In genomic region chr1:168135982-168136708, GRCh38 we compare ENCODE assay signal across 8 cellular contexts. TPM values are rescaled to one million over a fixed set of nuclear protein-coding genes. Genes with fewer than 3 reads are reported as not detected.
DNase-seq lines count a peak whose midpoint lies in the region; ATAC-seq and TF ChIP-seq lines count a peak whose summit lies in the region.

No MANE protein-coding gene starts in this region.

- peak overlapping the region; percentile 83 for H3K4me3 Mint-ChIP-seq in Calu3 (ENCODE audit: low read depth, unreplicated experiment)
- peak overlapping the region; percentile 64 for H3K4me3 Mint-ChIP-seq in activated CD8-positive, alpha-beta memory T cell treated with anti-CD3 and anti-CD28 coated beads, Interleukin-2, amount 10 ng/mL, durations not matched to agents 7 days and 5 days

- H3K4me3 ChIP-seq in HUES6 (ENCODE audit: low read depth, low read length) (peak overlapping the region; percentile 77), gastroesophageal sphincter (peak overlapping the region; percentile 67 to 82), parathyroid adenoma (ENCODE audit: low read depth, low read length) (peak overlapping the region; percentile 66)

- H3K4me2 ChIP-seq in parathyroid adenoma (ENCODE audit: low read length): peak overlapping the region; percentile 78

- H3K4me1 ChIP-seq in HUES6 (ENCODE audit: control insufficient read depth, insufficient read depth, low read length) (peaks cover 14% of the 10 kb centered on the region), gastroesophageal sphincter (peaks cover 0 to 37% (median 10%) of the 10 kb centered on the region in 3 donors), parathyroid adenoma (no peaks in the 10 kb centered on the region)

- TF ChIP-seq POLR2A in gastroesophageal sphincter (IDR thresholded peaks at IDR 0.05): no peak

- WGBS in gastroesophageal sphincter (ENCODE audit: low coverage in 1 of 2), 2 donors: 0 to 3% methylated on average over 6 to 7 of the region's 61 CpGs

- H3K9ac ChIP-seq in HUES6 (ENCODE audit: low read length) (peak overlapping the region; percentile 57), parathyroid adenoma (no peak overlapping the region)

- BruUV-seq in Calu3 (replicated peaks; lab: Mats Ljungman, UMichigan): no TSS peak

- H3K79me2 ChIP-seq in parathyroid adenoma: no peaks in the 10 kb centered on the region

- peaks cover 12% of the 10 kb centered on the region for H3K36me3 Mint-ChIP-seq in Calu3 (ENCODE audit: insufficient read depth, unreplicated experiment)
- H3K36me3 Mint-ChIP-seq in activated CD8-positive, alpha-beta memory T cell treated with anti-CD3 and anti-CD28 coated beads, Interleukin-2, amount 10 ng/mL, durations not matched to agents 7 days and 5 days: peaks cover 3% of the 10 kb centered on the region

- CTCF ChIA-PET in Calu3 (lab: Charles Lee): interaction anchor here (0.8 kb wide), 1 partner anchor 99 kb away, joined by 3 read pairs; no protein-coding TSS in a partner anchor
- CTCF ChIA-PET in activated CD8-positive, alpha-beta memory T cell treated with anti-CD3 and anti-CD28 coated beads, Interleukin-2, amount 10 ng/mL, durations not matched to agents 7 days and 5 days (lab: Charles Lee): interaction anchor here (2.9 kb wide), 1 partner anchor 10 kb away, joined by 10 read pairs; no protein-coding TSS in a partner anchor

- TF ChIP-seq EP300 in gastroesophageal sphincter (IDR thresholded peaks at IDR 0.05): no peak

- peaks cover 14% of the 10 kb centered on the region for H3K27me3 Mint-ChIP-seq in Calu3 (ENCODE audit: unreplicated experiment)
- peaks cover 49% of the 10 kb centered on the region for H3K27me3 Mint-ChIP-seq in activated CD8-positive, alpha-beta memory T cell treated with anti-CD3 and anti-CD28 coated beads, Interleukin-2, amount 10 ng/mL, durations not matched to agents 7 days and 5 days

- ATAC-seq in activated CD8-positive, alpha-beta memory T cell treated with anti-CD3 and anti-CD28 coated beads, Interleukin-2, amount 10 ng/mL, durations not matched to agents 7 days and 5 days: peak; percentile 74
- ATAC-seq in gastroesophageal sphincter (peak; percentile 45), HG03139 (IDR thresholded peaks at IDR 0.05; ENCODE audit: unreplicated experiment) (no peak), GM18858 (IDR thresholded peaks at IDR 0.05; ENCODE audit: unreplicated experiment) (no peak)

- intact Hi-C loops in Calu3 (cut with micrococcal nuclease; ENCODE audit: unreplicated experiment): no loop called here

- peaks cover 9% of the 10 kb centered on the region for H3K4me1 Mint-ChIP-seq in Calu3 (ENCODE audit: low read depth, unreplicated experiment)
- H3K4me1 Mint-ChIP-seq in activated CD8-positive, alpha-beta memory T cell treated with anti-CD3 and anti-CD28 coated beads, Interleukin-2, amount 10 ng/mL, durations not matched to agents 7 days and 5 days: peaks cover 12% of the 10 kb centered on the region

- peak; percentile 38 for DNase-seq in Calu3
- DNase-seq in activated CD8-positive, alpha-beta memory T cell treated with anti-CD3 and anti-CD28 coated beads, Interleukin-2, amount 10 ng/mL, durations not matched to agents 7 days and 5 days: no peak
- no peak for DNase-seq in RPMI8226

- H3K27ac Mint-ChIP-seq in Calu3 (ENCODE audit: unreplicated experiment): no peak overlapping the region
- no peak overlapping the region for H3K27ac Mint-ChIP-seq in activated CD8-positive, alpha-beta memory T cell treated with anti-CD3 and anti-CD28 coated beads, Interleukin-2, amount 10 ng/mL, durations not matched to agents 7 days and 5 days

- H3K27ac ChIP-seq in HUES6 (ENCODE audit: low read depth, low read length) (no peak overlapping the region), gastroesophageal sphincter (peak overlapping the region in 3 of 4 donors; percentile 82 to 91 (median 84)), parathyroid adenoma (no peak overlapping the region)

- TF ChIP-seq CTCF in Calu3 (IDR thresholded peaks at IDR 0.05; ENCODE audit: unreplicated experiment) (no peak), gastroesophageal sphincter (IDR thresholded peaks at IDR 0.05) (no peak), parathyroid adenoma (IDR thresholded peaks at IDR 0.05) (no peak)

- H2AFZ ChIP-seq in parathyroid adenoma: peak overlapping the region; percentile 76

- H3K36me3 ChIP-seq in HUES6 (ENCODE audit: control insufficient read depth, insufficient read depth, low read length) (no peaks in the 10 kb centered on the region), gastroesophageal sphincter (no peaks in the 10 kb centered on the region), parathyroid adenoma (ENCODE audit: control insufficient read depth, insufficient read depth, low read length) (no peaks in the 10 kb centered on the region)

- peaks cover 27% of the 10 kb centered on the region for H3K27me3 ChIP-seq in HUES6 (ENCODE audit: control insufficient read depth, insufficient read depth, low read length)
- no peaks in the 10 kb centered on the region for H3K27me3 ChIP-seq in gastroesophageal sphincter
- H3K27me3 ChIP-seq in parathyroid adenoma (ENCODE audit: control insufficient read depth, insufficient read depth, low read length): no peaks in the 10 kb centered on the region

- H3K9me3 Mint-ChIP-seq in Calu3 (ENCODE audit: low read depth, unreplicated experiment): no peaks in the 10 kb centered on the region
- H3K9me3 Mint-ChIP-seq in activated CD8-positive, alpha-beta memory T cell treated with anti-CD3 and anti-CD28 coated beads, Interleukin-2, amount 10 ng/mL, durations not matched to agents 7 days and 5 days (ENCODE audit: low read depth): no peaks in the 10 kb centered on the region

- H3K9me3 ChIP-seq in HUES6 (ENCODE audit: control insufficient read depth, insufficient read depth, low read depth, low read length) (no peaks in the 10 kb centered on the region), gastroesophageal sphincter (no peaks in the 10 kb centered on the region), parathyroid adenoma (ENCODE audit: control insufficient read depth, low read length) (no peaks in the 10 kb centered on the region)

RNA-seq across cellular contexts. Expression of gene GPR161, which starts 0.6 kb away (rescaled TPM):
- 3.8 and 8.4 TPM in 2 replicates for total RNA-seq in Calu3 (2022)
- under 1 TPM; 0.37 to 0.44 TPM for total RNA-seq in activated CD8-positive, alpha-beta memory T cell treated with anti-CD3 and anti-CD28 coated beads, Interleukin-2, amount 10 ng/mL, durations not matched to agents 7 days and 5 days
- total RNA-seq in gastroesophageal sphincter: 10 to 100 TPM; 17.4 to 36.9 (median 20.1) TPM

RNA-seq across cellular contexts. Expression of gene TIPRL, which starts 42.6 kb away (rescaled TPM):
- total RNA-seq in Calu3 (2022): 36.6 and 41.6 TPM in 2 replicates
- total RNA-seq in activated CD8-positive, alpha-beta memory T cell treated with anti-CD3 and anti-CD28 coated beads, Interleukin-2, amount 10 ng/mL, durations not matched to agents 7 days and 5 days: 10 to 100 TPM; 41.4 to 52.1 TPM
- total RNA-seq in gastroesophageal sphincter: 10 to 100 TPM; 16.7 to 34.9 (median 23.5) TPM

Comparison
In these comparisons a context has a peak if more than half of its experiments do, and no peak if none do; other contexts are left out.
1. H3K27ac ChIP-seq: peak in gastroesophageal sphincter (3 of 4); none in HUES6 (single experiment) and parathyroid adenoma (single experiment).
2. ATAC-seq: peak in activated CD8-positive, alpha-beta memory T cell treated with anti-CD3 and anti-CD28 coated beads, Interleukin-2, amount 10 ng/mL, durations not matched to agents 7 days and 5 days (single experiment) and gastroesophageal sphincter (single experiment); none in HG03139 (single experiment) and GM18858 (single experiment).
3. Peak in every context shown above with its lines, with median percentiles within 50 percentile points of each other: H3K4me3 ChIP-seq.